In genomic region chr7:44587843-44588711, GRCh38 we compare ENCODE assay signal across 8 cellular contexts. TPM values are rescaled to one million over a fixed set of nuclear protein-coding genes. Genes with fewer than 3 reads are reported as not detected.
DNase-seq lines count a peak whose midpoint lies in the region; ATAC-seq and TF ChIP-seq lines count a peak whose summit lies in the region.

No MANE protein-coding gene starts in this region.

- no peak overlapping the region for H3K4me3 ChIP-seq in SJCRH30
- no peak overlapping the region for H3K4me3 ChIP-seq in hepatocyte

- WGBS in hepatocyte (ENCODE audit: low lambda C conversion rate, missing lambda C conversion rate): 47% methylated on average over 6 of the region's 6 CpGs

- H2AFZ ChIP-seq in hepatocyte: no peak overlapping the region

- ATAC-seq in GM19397 (IDR thresholded peaks at IDR 0.05; ENCODE audit: unreplicated experiment): no peak

- H3K36me3 ChIP-seq in SJCRH30: no peaks in the 10 kb centered on the region
- H3K36me3 ChIP-seq in hepatocyte (replicated peaks; ENCODE audit: insufficient read depth, low read depth): no peaks in the 10 kb centered on the region

- DNase-seq in GDM1 (lab: John Stamatoyannopoulos, UW) (peak; percentile 38), LoVo (ENCODE audit: low spot score) (peak; percentile 58), SJCRH30 (peak; percentile 41 to 77), hepatocyte (ENCODE audit: low spot score) (peak; percentile 64)
- DNase-seq in activated naive CD8-positive, alpha-beta T cell treated with anti-CD3 and anti-CD28 coated beads, Interleukin-2, amount 50 U/mL, for 16 hours (ENCODE audit: low read depth, low spot score): peak; percentile 32
- peak; percentile 50 for DNase-seq in stimulated activated CD4-positive, alpha-beta T cell treated with anti-CD3 and anti-CD28 coated beads, Interleukin-4, amount 100 ng/mL, for 1 hour
- DNase-seq in NK-92 treated with Interleukin-12 subunit alpha and Interleukin-12 subunit beta, amount 100 ng/mL, for 24 hours (lab: John Stamatoyannopoulos, UW): no peak

- H3K27me3 ChIP-seq in SJCRH30 (no peaks in the 10 kb centered on the region), hepatocyte (no peaks in the 10 kb centered on the region)

- peak; percentile 85 for TF ChIP-seq CTCF in hepatocyte (IDR thresholded peaks at IDR 0.05; ENCODE audit: poor library complexity)

- H3K9me2 ChIP-seq in hepatocyte (replicated peaks; ENCODE audit: insufficient read depth): no peaks in the 10 kb centered on the region

- H4K20me1 ChIP-seq in hepatocyte (ENCODE audit: insufficient read depth, poor library complexity, severe bottlenecking): no peaks in the 10 kb centered on the region

- no peak overlapping the region for H3K27ac ChIP-seq in SJCRH30
- no peak overlapping the region for H3K27ac ChIP-seq in hepatocyte

- no peaks in the 10 kb centered on the region for H3K79me2 ChIP-seq in hepatocyte

- H3K9me3 ChIP-seq in SJCRH30 (replicated peaks): no peaks in the 10 kb centered on the region
- no peaks in the 10 kb centered on the region for H3K9me3 ChIP-seq in hepatocyte (ENCODE audit: low read depth)

- H3K4me2 ChIP-seq in hepatocyte: no peak overlapping the region

- H3K4me1 ChIP-seq in SJCRH30: no peaks in the 10 kb centered on the region
- H3K4me1 ChIP-seq in hepatocyte (ENCODE audit: insufficient read depth): no peaks in the 10 kb centered on the region

RNA-seq across cellular contexts. Expression of gene TMED4, which starts 6.0 kb away (rescaled TPM):
- 101 and 114 TPM in 2 replicates for total RNA-seq in SJCRH30 (2014; rRNA removed; shearing (Covaris generic))
- 239 and 245 TPM in 2 replicates for total RNA-seq in hepatocyte
- 86.7 and 94.3 TPM in 2 replicates for polyA plus RNA-seq in hepatocyte

RNA-seq across cellular contexts. Expression of gene DDX56, which starts 14.4 kb away (rescaled TPM):
- 88.5 and 90.1 TPM in 2 replicates for total RNA-seq in SJCRH30 (2014; rRNA removed; shearing (Covaris generic))
- total RNA-seq in hepatocyte: 57.1 and 57.7 TPM in 2 replicates
- polyA plus RNA-seq in hepatocyte: 80.6 and 85.0 TPM in 2 replicates

RNA-seq across cellular contexts. Expression of gene OGDH, which starts 18.4 kb away (rescaled TPM):
- 37.8 and 39.4 TPM in 2 replicates for total RNA-seq in SJCRH30 (2014; rRNA removed; shearing (Covaris generic))
- total RNA-seq in hepatocyte: 61.1 and 65.3 TPM in 2 replicates
- 38.8 and 40.8 TPM in 2 replicates for polyA plus RNA-seq in hepatocyte

RNA-seq across cellular contexts. Expression of gene NPC1L1, which starts 46.9 kb away (rescaled TPM):
- total RNA-seq in SJCRH30 (2014; rRNA removed; shearing (Covaris generic)): not detected in 2 replicates
- total RNA-seq in hepatocyte: 14.8 and 20.6 TPM in 2 replicates
- polyA plus RNA-seq in hepatocyte: 25.3 and 25.8 TPM in 2 replicates
